Comparison of ENCODE assay signal across 8 cellular contexts in the genomic region with DNA sequence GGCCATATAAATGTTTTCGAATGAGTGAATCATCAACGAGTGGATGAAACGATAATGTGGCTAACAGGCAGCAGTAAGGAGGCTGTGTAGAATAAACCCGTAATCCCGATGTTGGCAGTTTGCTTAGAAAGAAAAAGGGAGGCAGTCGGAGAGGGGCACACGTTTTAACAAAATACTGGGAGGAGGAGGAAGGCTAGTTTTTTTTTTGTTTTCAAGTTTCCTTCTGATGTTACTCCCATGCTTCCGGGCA. TPM values are rescaled to one million over a fixed set of nuclear protein-coding genes. Genes with fewer than 3 reads are reported as not detected.
DNase-seq lines count a peak whose midpoint lies in the region; ATAC-seq and TF ChIP-seq lines count a peak whose summit lies in the region.

No MANE protein-coding gene starts in this region.

- CTCF ChIA-PET in activated CD8-positive, alpha-beta memory T cell treated with anti-CD3 and anti-CD28 coated beads, Interleukin-2, amount 10 ng/mL, durations not matched to agents 7 days and 5 days (lab: Charles Lee), result interaction anchor here (1.1 to 1.6 kb wide), 3 partner anchors 14 to 365 kb away, joined by 3 to 8 read pairs (median 5); no protein-coding TSS in a partner anchor

- H3K9me3 ChIP-seq in thyroid gland, result no peaks in the 10 kb centered on the region

- intact Hi-C loops in thyroid gland (cut with DNase I), result no loop called here

- no peaks in the 10 kb centered on the region for H3K27me3 Mint-ChIP-seq in activated CD8-positive, alpha-beta memory T cell treated with anti-CD3 and anti-CD28 coated beads, Interleukin-2, amount 10 ng/mL, durations not matched to agents 7 days and 5 days
- H3K27me3 Mint-ChIP-seq in activated naive CD8-positive, alpha-beta T cell treated with anti-CD3 and anti-CD28 coated beads, Interleukin-2, amount 50 U/mL, for 24 hours, result no peaks in the 10 kb centered on the region

- peak overlapping the region; percentile 97 for H3K4me3 Mint-ChIP-seq in activated CD8-positive, alpha-beta memory T cell treated with anti-CD3 and anti-CD28 coated beads, Interleukin-2, amount 10 ng/mL, durations not matched to agents 7 days and 5 days
- H3K4me3 Mint-ChIP-seq in activated naive CD8-positive, alpha-beta T cell treated with anti-CD3 and anti-CD28 coated beads, Interleukin-2, amount 50 U/mL, for 24 hours, result peak overlapping the region; percentile 97

- no peak for DNase-seq in activated CD8-positive, alpha-beta memory T cell treated with anti-CD3 and anti-CD28 coated beads, Interleukin-2, amount 10 ng/mL, durations not matched to agents 7 days and 5 days
- no peak for DNase-seq in activated CD8-positive, alpha-beta memory T cell treated with anti-CD3 and anti-CD28 coated beads, Interleukin-2, amount 50 U/mL, for 4 hours
- DNase-seq in activated naive CD8-positive, alpha-beta T cell treated with anti-CD3 and anti-CD28 coated beads, Interleukin-2, amount 50 U/mL, for 24 hours, result no peak
- DNase-seq in kidney epithelial cell (ENCODE audit: low read depth) (peak; percentile 18), thyroid gland (no peak)
- no peak for DNase-seq in stimulated activated CD4-positive, alpha-beta T cell treated with anti-CD3 and anti-CD28 coated beads, Interleukin-12 subunit alpha, Interleukin-12 subunit beta, amount 100 ng/mL, for 4 hours

- no peak for TF ChIP-seq POLR2A in thyroid gland (IDR thresholded peaks at IDR 0.05)

- H3K4me1 Mint-ChIP-seq in activated CD8-positive, alpha-beta memory T cell treated with anti-CD3 and anti-CD28 coated beads, Interleukin-2, amount 10 ng/mL, durations not matched to agents 7 days and 5 days, result peaks cover 29% of the 10 kb centered on the region
- peaks cover 37% of the 10 kb centered on the region for H3K4me1 Mint-ChIP-seq in activated naive CD8-positive, alpha-beta T cell treated with anti-CD3 and anti-CD28 coated beads, Interleukin-2, amount 50 U/mL, for 24 hours

- H3K4me3 ChIP-seq in kidney epithelial cell (ENCODE audit: low read depth, low read length) (peak overlapping the region; percentile 93), thyroid gland (replicated peaks in 1 of 3) (peak overlapping the region; percentile 6 to 77 (median 69))

- H3K27ac ChIP-seq in thyroid gland, result peak overlapping the region in 2 of 3 donors; percentile 27 to 41

- no peaks in the 10 kb centered on the region for H3K27me3 ChIP-seq in kidney epithelial cell (ENCODE audit: control insufficient read depth, insufficient read depth, low read length)
- no peaks in the 10 kb centered on the region for H3K27me3 ChIP-seq in thyroid gland

- H3K36me3 ChIP-seq in kidney epithelial cell (ENCODE audit: control insufficient read depth, insufficient read depth, low read length) (no peaks in the 10 kb centered on the region), thyroid gland (no peaks in the 10 kb centered on the region)

- peaks cover 4% of the 10 kb centered on the region for H3K9me3 Mint-ChIP-seq in activated CD8-positive, alpha-beta memory T cell treated with anti-CD3 and anti-CD28 coated beads, Interleukin-2, amount 10 ng/mL, durations not matched to agents 7 days and 5 days (ENCODE audit: low read depth)
- H3K9me3 Mint-ChIP-seq in activated naive CD8-positive, alpha-beta T cell treated with anti-CD3 and anti-CD28 coated beads, Interleukin-2, amount 50 U/mL, for 24 hours, result peaks cover 4% of the 10 kb centered on the region

- WGBS in thyroid gland, 2 donors, result 3 to 6% methylated on average over 8 of the region's 8 CpGs

- peak overlapping the region; percentile 93 for H3K27ac Mint-ChIP-seq in activated CD8-positive, alpha-beta memory T cell treated with anti-CD3 and anti-CD28 coated beads, Interleukin-2, amount 10 ng/mL, durations not matched to agents 7 days and 5 days
- peak overlapping the region; percentile 98 for H3K27ac Mint-ChIP-seq in activated naive CD8-positive, alpha-beta T cell treated with anti-CD3 and anti-CD28 coated beads, Interleukin-2, amount 50 U/mL, for 24 hours

- peaks cover 25% of the 10 kb centered on the region for H3K36me3 Mint-ChIP-seq in activated CD8-positive, alpha-beta memory T cell treated with anti-CD3 and anti-CD28 coated beads, Interleukin-2, amount 10 ng/mL, durations not matched to agents 7 days and 5 days
- peaks cover 27% of the 10 kb centered on the region for H3K36me3 Mint-ChIP-seq in activated naive CD8-positive, alpha-beta T cell treated with anti-CD3 and anti-CD28 coated beads, Interleukin-2, amount 50 U/mL, for 24 hours (ENCODE audit: low read depth)

- no peak for ATAC-seq in activated CD8-positive, alpha-beta memory T cell treated with anti-CD3 and anti-CD28 coated beads, Interleukin-2, amount 10 ng/mL, durations not matched to agents 7 days and 5 days
- no peak for ATAC-seq in activated naive CD8-positive, alpha-beta T cell treated with anti-CD3 and anti-CD28 coated beads, Interleukin-2, amount 50 U/mL, for 24 hours
- ATAC-seq in HG03025 (IDR thresholded peaks at IDR 0.05; ENCODE audit: low FRiP score, unreplicated experiment) (no peak), HG02870 (IDR thresholded peaks at IDR 0.05; ENCODE audit: unreplicated experiment) (no peak)

- no peak for TF ChIP-seq CTCF in kidney epithelial cell (IDR thresholded peaks at IDR 0.05; ENCODE audit: insufficient read depth, low read length, poor library complexity, severe bottlenecking)
- TF ChIP-seq CTCF in thyroid gland (IDR thresholded peaks at IDR 0.05), result no peak

- H3K4me1 ChIP-seq in thyroid gland, result peaks cover 6 to 17% of the 10 kb centered on the region in 2 donors

RNA-seq across cellular contexts. Expression of a gene that starts 0.5 kb away (rescaled TPM):
- 10 to 100 TPM; 45.7 to 57.4 TPM for total RNA-seq in activated CD8-positive, alpha-beta memory T cell treated with anti-CD3 and anti-CD28 coated beads, Interleukin-2, amount 10 ng/mL, durations not matched to agents 7 days and 5 days
- total RNA-seq in kidney epithelial cell, result 21.2 and 26.5 TPM in 2 replicates
- 10 to 100 TPM; 21.7 to 28.4 (median 24.3) TPM for total RNA-seq in thyroid gland

RNA-seq across cellular contexts. Expression of a gene that starts 33.4 kb away (rescaled TPM):
- under 1 TPM in 1 of 2 experiments, not detected in 1; 0.14 TPM for total RNA-seq in activated CD8-positive, alpha-beta memory T cell treated with anti-CD3 and anti-CD28 coated beads, Interleukin-2, amount 10 ng/mL, durations not matched to agents 7 days and 5 days
- total RNA-seq in kidney epithelial cell (133 and 135 TPM in 2 replicates), thyroid gland (100 to 1,000 TPM; 162 to 220 (median 183) TPM)

Comparison
In these comparisons a context has a peak if more than half of its experiments do, and no peak if none do; other contexts are left out.
1. RNA of a gene that starts 33.4 kb away (total RNA-seq): 162 to 220 TPM in thyroid gland and 133 to 135 TPM in kidney epithelial cell; 0.14 TPM in activated CD8-positive, alpha-beta memory T cell treated with anti-CD3 and anti-CD28 coated beads, Interleukin-2, amount 10 ng/mL, durations not matched to agents 7 days and 5 days; every median in the first group is over 100 times any median in the second.